Comparison of ENCODE assay signal across 31 cellular contexts in the genomic region with DNA sequence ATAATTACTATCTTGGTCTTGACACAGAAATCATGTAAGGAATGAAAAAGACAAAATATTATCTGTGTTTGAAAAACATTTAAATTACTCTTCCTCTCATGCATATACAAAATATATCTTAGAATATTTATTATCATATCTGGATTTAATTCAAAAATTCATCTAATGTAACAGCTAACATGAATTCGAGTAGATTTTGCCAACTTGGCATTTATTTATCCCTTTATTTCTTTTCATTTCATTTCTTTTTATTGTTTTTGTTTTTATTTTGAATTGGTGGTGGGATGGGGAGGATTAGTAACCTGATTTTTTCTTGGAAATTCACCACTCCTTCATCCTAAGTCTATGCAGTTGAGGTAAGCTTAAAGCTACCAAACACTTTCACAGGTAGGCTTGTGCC.
"Had no signal": no experiment of that assay in that cellular context is flagged by ENCODE, and none has a peak within 500 bp of the region (broad histone marks: within the 10 kb centered on the region; RNA-seq: fewer than 3 reads in every experiment).

No MANE protein-coding gene starts in this region.

- DNase-seq: activated B cell treated with CpG ODN at 0.5 μM for 24 hours; activated CD4-positive, alpha-beta T cell treated with anti-CD3 and anti-CD28 coated beads for 48 hours; activated CD4-positive, alpha-beta T cell treated with anti-CD3 and anti-CD28 coated beads, Interleukin-2, amount 50 U/mL, for 1 hour; activated CD4-positive, alpha-beta T cell treated with anti-CD3 and anti-CD28 coated beads, Interleukin-2, amount 50 U/mL, for 48 hours; activated CD8-positive, alpha-beta memory T cell treated with anti-CD3 and anti-CD28 coated beads for 24 hours; activated CD8-positive, alpha-beta T cell treated with anti-CD3 and anti-CD28 coated beads for 36 hours; activated effector memory CD4-positive, alpha-beta T cell treated with Interleukin-2 at 50 U/mL for 16 hours; activated gamma-delta T cell treated with Interleukin-2 at 50 U/mL for 16 hours; activated naive CD4-positive, alpha-beta T cell treated with anti-CD3 and anti-CD28 coated beads, Interleukin-2, amount 50 U/mL, for 16 hours; activated naive CD4-positive, alpha-beta T cell treated with Interleukin-2 at 50 U/mL for 16 hours; activated T-cell treated with anti-CD3 and anti-CD28 coated beads, Interleukin-2, amount 50 U/mL, for 4 hours; amniotic stem cell; aorta; body of pancreas; caudate nucleus; cortex of kidney; dermis blood vessel endothelial cell; effector CD4-positive, alpha-beta T cell; effector memory CD8-positive, alpha-beta T cell; foreskin fibroblast; gastrocnemius medialis; glutamatergic neuron; heart left ventricle; T-cell; T1000; WERI-Rb-1 had no signal

- H3K9me3 ChIP-seq: body of pancreas, gastrocnemius medialis, heart left ventricle had no signal

- ATAC-seq: activated CD4-positive, CD25-positive, alpha-beta regulatory T cell treated with anti-CD3 and anti-CD28 coated beads, Interleukin-2, amount 50 U/mL, for 24 hours; activated CD8-positive, alpha-beta T cell treated with anti-CD3 and anti-CD28 coated beads for 36 hours; activated T-cell treated with anti-CD3 and anti-CD28 coated beads, Interleukin-2, amount 50 U/mL, for 4 hours; activated T-helper 17 cell treated with anti-CD3 and anti-CD28 coated beads, Interleukin-2, amount 50 U/mL, for 72 hours; body of pancreas; effector memory CD8-positive, alpha-beta T cell; gastrocnemius medialis; heart left ventricle; T-cell had no signal

- H3K27ac ChIP-seq: body of pancreas, epithelial cell of prostate, gastrocnemius medialis, heart left ventricle, WERI-Rb-1 had no signal

- FAIRE-seq: colon, endothelial cell of umbilical vein had no signal

- H3K4me1 ChIP-seq: body of pancreas, gastrocnemius medialis, heart left ventricle had no signal

- H3K4me3 ChIP-seq: body of pancreas, gastrocnemius medialis, heart left ventricle had no signal

- H3K27me3 ChIP-seq: body of pancreas, gastrocnemius medialis, heart left ventricle had no signal

- H3K36me3 ChIP-seq: gastrocnemius medialis, heart left ventricle, WERI-Rb-1 had no signal
